Comparison of ENCODE assay signal across 8 cellular contexts in genomic region chr10:109922353-109922975, GRCh38. TPM values are rescaled to one million over a fixed set of nuclear protein-coding genes. Genes with fewer than 3 reads are reported as not detected.
DNase-seq lines count a peak whose midpoint lies in the region; ATAC-seq, FAIRE-seq and TF ChIP-seq lines count a peak whose summit lies in the region.

No MANE protein-coding gene starts in this region.

- no peaks in the 10 kb centered on the region for H3F3A ChIP-seq in SK-N-SH (replicated peaks; ENCODE audit: insufficient read depth)

- H2AFZ ChIP-seq in SK-N-SH (ENCODE audit: low read depth) = peak overlapping the region; percentile 78; the same call in 1 of the 2 replicates

- TF ChIP-seq POLR2A in testis (IDR thresholded peaks at IDR 0.05) = no peak

- H3K9me2 ChIP-seq in SK-N-SH = no peaks in the 10 kb centered on the region

- H3K9me3 ChIP-seq in SK-N-SH (no peaks in the 10 kb centered on the region), adipocyte (ENCODE audit: control insufficient read depth, low read length) (no peaks in the 10 kb centered on the region), testis (no peaks in the 10 kb centered on the region)

- 23% methylated on average over 7 of the region's 7 CpGs for WGBS in SK-N-SH (ENCODE audit: low lambda C conversion rate)
- WGBS in testis, 2 donors = 7 to 20% methylated on average over 7 of the region's 7 CpGs

- no peak for TF ChIP-seq CTCF in SK-N-SH (IDR thresholded peaks at IDR 0.05)
- TF ChIP-seq CTCF in testis (IDR thresholded peaks at IDR 0.05) = no peak

- FAIRE-seq in frontal cortex (lab: Jason Lieb, UNC) = no peak

- H3K9ac ChIP-seq in SK-N-SH = peak overlapping the region; percentile 90
- H3K9ac ChIP-seq in adipocyte (ENCODE audit: low read length) = peak overlapping the region; percentile 94

- ATAC-seq in SK-N-SH treated with all-trans-retinoic acid at 6 μM for 48 hours (no peak), GM21423 (IDR thresholded peaks at IDR 0.05; ENCODE audit: unreplicated experiment) (no peak)

- TF ChIP-seq EP300 in SK-N-SH (IDR thresholded peaks at IDR 0.05; ENCODE audit: borderline replicate concordance in 1 of 2, low read depth in 1 of 2, low read length in 1 of 2) = no peak

- TF ChIP-seq RAD21 in SK-N-SH (IDR thresholded peaks at IDR 0.05; ENCODE audit: low read length) = no peak

- POLR2A ChIA-PET in SK-N-SH (lab: Yijun Ruan, JAX) = no interaction called here

- H3K4me1 ChIP-seq in SK-N-SH (ENCODE audit: control insufficient read depth in 1 of 2, insufficient read depth in 2 of 2, low read depth in 1 of 2, low read length in 1 of 2) = peaks cover 0 to 27% of the 10 kb centered on the region in 2 experiments; a peak in 1 of 4 replicates
- H3K4me1 ChIP-seq in adipocyte (ENCODE audit: control insufficient read depth, insufficient read depth, low read length) = peaks cover 30% of the 10 kb centered on the region
- H3K4me1 ChIP-seq in testis = peaks cover 19% of the 10 kb centered on the region

- DNase-seq in SK-N-SH (peak; percentile 26), adipocyte (ENCODE audit: low read depth) (no peak), testis (no peak), frontal cortex (ENCODE audit: low spot score in 2 of 2) (no peak), NCI-H2081 treated with DMSO at 0.1 percent for 48 hours (lab: John Stamatoyannopoulos, UW) (no peak)

- H3K27ac ChIP-seq in SK-N-SH (ENCODE audit: low read depth in 2 of 2, low read length in 1 of 2) (peak overlapping the region; percentile 69 to 70; a peak in 2 of 4 replicates), layer of hippocampus (ENCODE audit: low read depth, low read length) (peak overlapping the region; percentile 87), testis (peak overlapping the region; percentile 83 to 95)

- H3K4me3 ChIP-seq in SK-N-SH (ENCODE audit: low read depth in 2 of 2, low read length in 1 of 2) (peak overlapping the region; percentile 77 to 93), adipocyte (ENCODE audit: low read length) (peak overlapping the region; percentile 94), testis (peak overlapping the region; percentile 72 to 89)

- CTCF ChIA-PET in SK-N-SH (lab: Yijun Ruan, JAX) = interaction anchor here (1.2 to 1.3 kb wide), 2 partner anchors 43 to 54 kb away, joined by 3 read pairs; no protein-coding TSS in a partner anchor

- intact Hi-C loops in testis (cut with DNase I; ENCODE audit: low total_unique reads) = no loop called here

- H3K4me2 ChIP-seq in SK-N-SH = peak overlapping the region; percentile 98

- H3K36me3 ChIP-seq in SK-N-SH (replicated peaks in 1 of 2; ENCODE audit: control insufficient read depth in 1 of 2, insufficient read depth in 2 of 2, low read length in 1 of 2) = no peaks in the 10 kb centered on the region
- H3K36me3 ChIP-seq in adipocyte (ENCODE audit: control insufficient read depth, insufficient read depth, low read length, severe bottlenecking) = no peaks in the 10 kb centered on the region
- H3K36me3 ChIP-seq in testis (ENCODE audit: low read depth, missing control alignments) = no peaks in the 10 kb centered on the region

- H3K79me2 ChIP-seq in SK-N-SH (ENCODE audit: insufficient read depth) = peaks cover 57% of the 10 kb centered on the region

- no peaks in the 10 kb centered on the region for H4K20me1 ChIP-seq in SK-N-SH (ENCODE audit: insufficient read depth)

- H3K27me3 ChIP-seq in SK-N-SH (ENCODE audit: insufficient read depth) (no peaks in the 10 kb centered on the region), adipocyte (replicated peaks; ENCODE audit: control insufficient read depth, insufficient read depth, low read length) (no peaks in the 10 kb centered on the region), layer of hippocampus (ENCODE audit: control insufficient read depth, insufficient read depth, low read length) (no peaks in the 10 kb centered on the region), testis (no peaks in the 10 kb centered on the region)

TF ChIP-seq in SK-N-SH, 30 proteins besides CTCF, POLR2A, EP300 and RAD21:
- TF ChIP-seq MAX (IDR thresholded peaks at IDR 0.05; ENCODE audit: low read depth) = no peak
- no peak for TF ChIP-seq FOSL2 (IDR thresholded peaks at IDR 0.05; ENCODE audit: borderline replicate concordance, low read depth)
- TF ChIP-seq SMC3 (IDR thresholded peaks at IDR 0.05; ENCODE audit: low read depth, low read length) = no peak
- TF ChIP-seq FOXM1 (IDR thresholded peaks at IDR 0.05; ENCODE audit: low read depth) = no peak
- no peak for TF ChIP-seq TAF1 (IDR thresholded peaks at IDR 0.05; ENCODE audit: borderline replicate concordance, low read depth, low read length)
- no peak for TF ChIP-seq JUND (IDR thresholded peaks at IDR 0.05)
- TF ChIP-seq YY1 (IDR thresholded peaks at IDR 0.05; ENCODE audit: low read depth) = no peak
- TF ChIP-seq CHD2 (IDR thresholded peaks at IDR 0.05; ENCODE audit: low read length, partially characterized antibody) = no peak
- TF ChIP-seq FOXJ3 (CRISPR knock-in tag; IDR thresholded peaks at IDR 0.05) = no peak
TF ChIP-seq in SK-N-SH: peak in this region for 0.

TF ChIP-seq in SK-N-SH treated with all-trans-retinoic acid at 6 μM for 48 hours, 23 proteins besides CTCF, POLR2A, EP300 and RAD21 (continues in another document):
- TF ChIP-seq ZNF8 (CRISPR knock-in tag; IDR thresholded peaks at IDR 0.05) (no peak), BACH2 (CRISPR knock-in tag; IDR thresholded peaks at IDR 0.05; ENCODE audit: borderline replicate concordance) (no peak), POU6F1 (CRISPR knock-in tag; IDR thresholded peaks at IDR 0.05; ENCODE audit: borderline replicate concordance, low read depth) (no peak), ZNF70 (CRISPR knock-in tag; IDR thresholded peaks at IDR 0.05) (no peak), ZNF565 (CRISPR knock-in tag; conservative IDR thresholded peaks at IDR 0.05; ENCODE audit: low read depth) (no peak), SNAI2 (CRISPR knock-in tag; IDR thresholded peaks at IDR 0.05) (no peak), CREB5 (CRISPR knock-in tag; IDR thresholded peaks at IDR 0.05; ENCODE audit: low read depth) (no peak), ARNTL (CRISPR knock-in tag; IDR thresholded peaks at IDR 0.05; ENCODE audit: borderline replicate concordance, low read depth) (no peak), TSHZ2 (CRISPR knock-in tag; IDR thresholded peaks at IDR 0.05) (no peak)

RNA-seq across cellular contexts. Expression of gene XPNPEP1, which starts 0.8 kb away (rescaled TPM):
- polyA plus RNA-seq in SK-N-SH (2012; rRNA removed) (167 and 190 TPM in 2 replicates), testis (ENCODE audit: insufficient read depth, low read depth, low replicate concordance) (55.5 TPM)
- polyA plus RNA-seq in SK-N-SH (2012; cell fraction: cytosol; rRNA removed) = 122 and 146 TPM in 2 replicates
- 264 and 305 TPM in 2 replicates for polyA plus RNA-seq in SK-N-SH (2012; cell fraction: nucleus; rRNA removed)
- total RNA-seq in testis (100 to 1,000 TPM in 1 of 2 donors, 10 to 100 TPM in 1; 90.2 to 118 TPM), frontal cortex (79.9 TPM)
